8 cellular contexts compared by ENCODE assay signal in genomic region chr2:189783451-189783926, GRCh38. TPM values are rescaled to one million over a fixed set of nuclear protein-coding genes. Genes with fewer than 3 reads are reported as not detected.
A peak's percentile ranks its signal among the peaks of the same experiment; 100 is the strongest.
DNase-seq lines count a peak whose midpoint lies in the region; ATAC-seq, FAIRE-seq and TF ChIP-seq lines count a peak whose summit lies in the region.

No MANE protein-coding gene starts in this region.

- ATAC-seq in GM18498 (IDR thresholded peaks at IDR 0.05; ENCODE audit: unreplicated experiment) (peak; percentile 13), HG03025 (IDR thresholded peaks at IDR 0.05; ENCODE audit: low FRiP score, unreplicated experiment) (peak; percentile 15), HepG2 (peak; percentile 41)

- CTCF ChIA-PET in AG04449 (lab: Yijun Ruan, JAX), result interaction anchor here (0.8 to 1.6 kb wide), 5 partner anchors 15 to 531 kb away, joined by 3 to 8 read pairs (median 3); partner anchors contain the start of gene OSGEPL1
- CTCF ChIA-PET in HepG2 (lab: Yijun Ruan, JAX; ENCODE audit: low intra/inter-chr PET ratio, low total read pairs), result no interaction called here

- peak overlapping the region; percentile 85 for H2AFZ ChIP-seq in HepG2 (ENCODE audit: low read length)

- TF ChIP-seq CTCF in AG04449 (IDR thresholded peaks at IDR 0.05; ENCODE audit: insufficient read depth, low read length, missing control alignments), result no peak
- no peak for TF ChIP-seq CTCF in HepG2 (CRISPR knock-in tag; IDR thresholded peaks at IDR 0.05)

- in situ Hi-C loops in HepG2 (cut with HindIII; ENCODE audit: extremely low pct_ligation_motif_present, low pct_unique_long_range_greater_than_20kb), result no loop called here

- H3K36me3 ChIP-seq in HepG2 (replicated peaks in 1 of 2; ENCODE audit: control insufficient read depth in 1 of 2, insufficient read depth in 2 of 2, low read length in 2 of 2), result peaks cover 7 to 23% of the 10 kb centered on the region in 2 experiments

- no peak for TF ChIP-seq POLR2A in HepG2 (IDR thresholded peaks at IDR 0.05; ENCODE audit: insufficient read depth in 1 of 2, low read depth in 2 of 2, low read length in 2 of 2)

- no TSS peak for BruUV-seq in HepG2 (replicated peaks; lab: Mats Ljungman, UMichigan)

- TF ChIP-seq EP300 in HepG2 (IDR thresholded peaks at IDR 0.05; ENCODE audit: low read depth in 2 of 2, low read length in 2 of 2) (no peak), HepG2 (CRISPR knock-in tag; IDR thresholded peaks at IDR 0.05; ENCODE audit: borderline replicate concordance) (no peak)

- H3K9me3 ChIP-seq in HepG2 (ENCODE audit: low read length), result no peaks in the 10 kb centered on the region

- TF ChIP-seq RAD21 in HepG2 (CRISPR knock-in tag; IDR thresholded peaks at IDR 0.05), result no peak

- peak overlapping the region; percentile 96 for H3K9ac ChIP-seq in HepG2 (ENCODE audit: insufficient read depth, low read depth, low read length)

- DNase-seq in AG04449 (ENCODE audit: low read depth, low spot score) (no peak), NOMO-1 treated with DMSO at 0.1 percent for 48 hours (lab: John Stamatoyannopoulos, UW; ENCODE audit: unreplicated experiment) (peak; percentile 47), caudate nucleus (lab: John Stamatoyannopoulos, UW) (peak in 1 of 61 donors; percentile 17), HepG2 (ENCODE audit: low spot score) (peak; percentile 44), activated gamma-delta T cell (lab: John Stamatoyannopoulos, UW) (no peak)

- peaks cover 65% of the 10 kb centered on the region for H3K79me2 ChIP-seq in HepG2 (ENCODE audit: insufficient read depth, low read length)

- peak overlapping the region; percentile 85 for H3K4me3 ChIP-seq in AG04449 (ENCODE audit: low read depth, low read length)
- peak overlapping the region; percentile 79 to 83 (median 81) for H3K4me3 ChIP-seq in HepG2 (replicated peaks in 1 of 3; ENCODE audit: insufficient read depth in 1 of 3, low read depth in 2 of 3, low read length in 3 of 3)

- no peaks in the 10 kb centered on the region; the same call in 1 of the 2 replicates for H4K20me1 ChIP-seq in HepG2 (ENCODE audit: insufficient read depth, low read length)

- intact Hi-C loops in HepG2 (cut with micrococcal nuclease; ENCODE audit: unreplicated experiment), result loop anchor here (5.0 kb wide), 1 partner anchor 341 kb away; the partner anchor contains the start of gene WDR75

- H3K4me2 ChIP-seq in HepG2 (ENCODE audit: low read depth, low read length), result peak overlapping the region; percentile 84

- POLR2A ChIA-PET in AG04449 (lab: Yijun Ruan, JAX) (interaction anchor here (1.0 to 1.6 kb wide), 3 partner anchors 14 to 21 kb away, joined by 3 to 6 read pairs (median 4); partner anchors contain the start of gene OSGEPL1), HepG2 (lab: Yijun Ruan, JAX) (interaction anchor here (0.9 to 2.8 kb wide), 16 partner anchors 10 to 536 kb away, joined by 3 to 51 read pairs (median 5); partner anchors contain the start of genes ASNSD1, HIBCH, OSGEPL1 and WDR75)

- no peak for FAIRE-seq in HepG2 (lab: Jason Lieb, UNC)

- peaks cover 36% of the 10 kb centered on the region for H3K4me1 ChIP-seq in HepG2 (ENCODE audit: insufficient read depth, low read length)

- 1% methylated on average over 13 of the region's 17 CpGs for WGBS in HepG2 (ENCODE audit: low lambda C conversion rate)

- H3K27ac ChIP-seq in caudate nucleus (ENCODE audit: low read depth, low read length) (peak overlapping the region; percentile 77), HepG2 (ENCODE audit: extremely low read length, insufficient read depth, low read length) (peak overlapping the region; percentile 94), temporal lobe (ENCODE audit: low read depth, low read length) (peak overlapping the region; percentile 87)

- no peaks in the 10 kb centered on the region; a peak in 1 of 5 replicates for H3K27me3 ChIP-seq in HepG2 (ENCODE audit: control insufficient read depth in 1 of 2, insufficient read depth in 2 of 2, low read length in 2 of 2)

TF ChIP-seq in HepG2, 621 proteins besides CTCF, POLR2A, EP300 and RAD21 (continues in another document):
- TF ChIP-seq GATAD1 (CRISPR knock-in tag; IDR thresholded peaks at IDR 0.05) (peak; percentile 45), ZNF121 (CRISPR knock-in tag; IDR thresholded peaks at IDR 0.05) (peak; percentile 22), GFI1 (CRISPR knock-in tag; IDR thresholded peaks at IDR 0.05; ENCODE audit: borderline replicate concordance) (0 out of 2 replicates have a peak, but pooled peaks have one; percentile 64), XRCC5 (optimal IDR thresholded peaks at IDR 0.05; ENCODE audit: low read length) (peak; percentile 16)

RNA-seq across cellular contexts. Expression of gene ORMDL1, which starts 0.7 kb away (rescaled TPM):
- total RNA-seq in HepG2 (2016; rRNA removed; fragmentation: Illumina TruSeq; extraction: Trizol) (29.5 and 67.5 TPM in 2 replicates), temporal lobe (56.5 TPM)
- 40.7 and 41.5 TPM in 2 replicates for total RNA-seq in HepG2 (2016; cell fraction: cytosol; rRNA removed; fragmentation: Illumina TruSeq; extraction: Trizol; ENCODE audit: low read depth)
- 31.6 and 68.1 TPM in 2 replicates for total RNA-seq in HepG2 (2016; cell fraction: insoluble cytoplasmic fraction; rRNA removed; fragmentation: Illumina TruSeq; extraction: Trizol)
- total RNA-seq in HepG2 (2016; cell fraction: membrane; rRNA removed; fragmentation: Illumina TruSeq; extraction: Trizol), result 60.2 and 61.9 TPM in 2 replicates
- 109 and 139 TPM in 2 replicates for total RNA-seq in HepG2 (2016; cell fraction: nucleus; rRNA removed; fragmentation: Illumina TruSeq; extraction: Trizol)
- 160 and 166 TPM in 2 replicates for polyA plus RNA-seq in HepG2 (2011; rRNA removed)
- polyA plus RNA-seq in HepG2 (2011; cell fraction: cytosol; rRNA removed), result 21.7 and 32.9 TPM in 2 replicates
- polyA plus RNA-seq in HepG2 (2011; cell fraction: nucleus; rRNA removed), result 486 and 524 TPM in 2 replicates
- 100.0 and 116 TPM in 2 replicates for polyA plus RNA-seq in HepG2 (2012)
- 60.0 and 71.8 TPM in 2 replicates for polyA plus RNA-seq in HepG2 (2016; cell fraction: cytosol; fragmentation: Illumina TruSeq; extraction: Trizol; ENCODE audit: low read depth)
- polyA plus RNA-seq in HepG2 (2016; cell fraction: insoluble cytoplasmic fraction; fragmentation: Illumina TruSeq; extraction: Trizol; ENCODE audit: low read depth), result 34.8 and 36.0 TPM in 2 replicates
- 64.9 and 65.2 TPM in 2 replicates for polyA plus RNA-seq in HepG2 (2016; cell fraction: membrane; fragmentation: Illumina TruSeq; extraction: Trizol; ENCODE audit: low read depth)
- polyA plus RNA-seq in HepG2 (2016; cell fraction: nucleus; fragmentation: Illumina TruSeq; extraction: Trizol; ENCODE audit: insufficient read depth, low read depth), result 350 and 353 TPM in 2 replicates
- polyA minus RNA-seq in HepG2 (2011; rRNA and poly(A)+ RNA removed; ENCODE audit: low replicate concordance), result 22.0 and 25.4 TPM in 2 replicates
- 12.3 and 13.9 TPM in 2 replicates for polyA minus RNA-seq in HepG2 (2011; cell fraction: cytosol; rRNA and poly(A)+ RNA removed)
- 143 and 163 TPM in 2 replicates for polyA minus RNA-seq in HepG2 (2011; cell fraction: nucleus; rRNA and poly(A)+ RNA removed)

RNA-seq across cellular contexts. Expression of gene PMS1, which starts 0.8 kb away (rescaled TPM):
- 39.0 and 39.9 TPM in 2 replicates for total RNA-seq in HepG2 (2016; rRNA removed; fragmentation: Illumina TruSeq; extraction: Trizol)
- total RNA-seq in HepG2 (2016; cell fraction: cytosol; rRNA removed; fragmentation: Illumina TruSeq; extraction: Trizol; ENCODE audit: low read depth), result 167 and 185 TPM in 2 replicates
- 35.8 and 38.9 TPM in 2 replicates for total RNA-seq in HepG2 (2016; cell fraction: insoluble cytoplasmic fraction; rRNA removed; fragmentation: Illumina TruSeq; extraction: Trizol)
- total RNA-seq in HepG2 (2016; cell fraction: membrane; rRNA removed; fragmentation: Illumina TruSeq; extraction: Trizol), result 49.6 and 57.4 TPM in 2 replicates
- 58.7 and 64.6 TPM in 2 replicates for total RNA-seq in HepG2 (2016; cell fraction: nucleus; rRNA removed; fragmentation: Illumina TruSeq; extraction: Trizol)
- 14.5 and 14.6 TPM in 2 replicates for polyA plus RNA-seq in HepG2 (2011; rRNA removed)
- 4.2 and 5.7 TPM in 2 replicates for polyA plus RNA-seq in HepG2 (2011; cell fraction: cytosol; rRNA removed)
- 19.2 and 22.7 TPM in 2 replicates for polyA plus RNA-seq in HepG2 (2011; cell fraction: nucleus; rRNA removed)
- polyA plus RNA-seq in HepG2 (2012), result 17.7 and 19.4 TPM in 2 replicates
- polyA plus RNA-seq in HepG2 (2016; cell fraction: cytosol; fragmentation: Illumina TruSeq; extraction: Trizol; ENCODE audit: low read depth), result 3.0 and 3.6 TPM in 2 replicates
- 32.8 TPM in 2 replicates for polyA plus RNA-seq in HepG2 (2016; cell fraction: insoluble cytoplasmic fraction; fragmentation: Illumina TruSeq; extraction: Trizol; ENCODE audit: low read depth)
- 5.3 and 6.9 TPM in 2 replicates for polyA plus RNA-seq in HepG2 (2016; cell fraction: membrane; fragmentation: Illumina TruSeq; extraction: Trizol; ENCODE audit: low read depth)
- 83.1 and 93.6 TPM in 2 replicates for polyA plus RNA-seq in HepG2 (2016; cell fraction: nucleus; fragmentation: Illumina TruSeq; extraction: Trizol; ENCODE audit: insufficient read depth, low read depth)
- 6.9 and 18.9 TPM in 2 replicates for polyA minus RNA-seq in HepG2 (2011; rRNA and poly(A)+ RNA removed; ENCODE audit: low replicate concordance)
- 12.6 and 23.0 TPM in 2 replicates for polyA minus RNA-seq in HepG2 (2011; cell fraction: cytosol; rRNA and poly(A)+ RNA removed)
- 73.4 and 77.6 TPM in 2 replicates for polyA minus RNA-seq in HepG2 (2011; cell fraction: nucleus; rRNA and poly(A)+ RNA removed)
- total RNA-seq in temporal lobe, result 42.0 TPM

RNA-seq across cellular contexts. Expression of gene OSGEPL1, which starts 20.9 kb away (rescaled TPM):
- total RNA-seq in HepG2 (2016; rRNA removed; fragmentation: Illumina TruSeq; extraction: Trizol) (10.2 and 11.1 TPM in 2 replicates), temporal lobe (13.3 TPM)
- 2.1 and 3.3 TPM in 2 replicates for total RNA-seq in HepG2 (2016; cell fraction: cytosol; rRNA removed; fragmentation: Illumina TruSeq; extraction: Trizol; ENCODE audit: low read depth)
- total RNA-seq in HepG2 (2016; cell fraction: insoluble cytoplasmic fraction; rRNA removed; fragmentation: Illumina TruSeq; extraction: Trizol), result 9.7 TPM in 2 replicates
- total RNA-seq in HepG2 (2016; cell fraction: membrane; rRNA removed; fragmentation: Illumina TruSeq; extraction: Trizol), result 4.5 and 5.0 TPM in 2 replicates
- total RNA-seq in HepG2 (2016; cell fraction: nucleus; rRNA removed; fragmentation: Illumina TruSeq; extraction: Trizol), result 13.2 and 13.4 TPM in 2 replicates
- polyA plus RNA-seq in HepG2 (2011; rRNA removed), result 9.2 and 10.8 TPM in 2 replicates
- polyA plus RNA-seq in HepG2 (2011; cell fraction: cytosol; rRNA removed), result 3.0 and 4.8 TPM in 2 replicates
- 8.5 and 9.2 TPM in 2 replicates for polyA plus RNA-seq in HepG2 (2011; cell fraction: nucleus; rRNA removed)
- 6.6 and 9.1 TPM in 2 replicates for polyA plus RNA-seq in HepG2 (2012)
- 0.95 and 1.2 TPM in 2 replicates for polyA plus RNA-seq in HepG2 (2016; cell fraction: cytosol; fragmentation: Illumina TruSeq; extraction: Trizol; ENCODE audit: low read depth)
- 6.3 and 7.1 TPM in 2 replicates for polyA plus RNA-seq in HepG2 (2016; cell fraction: insoluble cytoplasmic fraction; fragmentation: Illumina TruSeq; extraction: Trizol; ENCODE audit: low read depth)
- 1.4 and 2.4 TPM in 2 replicates for polyA plus RNA-seq in HepG2 (2016; cell fraction: membrane; fragmentation: Illumina TruSeq; extraction: Trizol; ENCODE audit: low read depth)
- polyA plus RNA-seq in HepG2 (2016; cell fraction: nucleus; fragmentation: Illumina TruSeq; extraction: Trizol; ENCODE audit: insufficient read depth, low read depth), result 10.9 and 12.4 TPM in 2 replicates
- 5.9 and 6.3 TPM in 2 replicates for polyA minus RNA-seq in HepG2 (2011; rRNA and poly(A)+ RNA removed; ENCODE audit: low replicate concordance)
- 3.8 TPM in 2 replicates for polyA minus RNA-seq in HepG2 (2011; cell fraction: cytosol; rRNA and poly(A)+ RNA removed)
- polyA minus RNA-seq in HepG2 (2011; cell fraction: nucleus; rRNA and poly(A)+ RNA removed), result 32.2 and 36.7 TPM in 2 replicates

Comparison
In these comparisons a context has a peak if more than half of its experiments do, and no peak if none do; other contexts are left out.
1. DNase-seq: peak in NOMO-1 treated with DMSO at 0.1 percent for 48 hours (single experiment) and HepG2 (single experiment); none in AG04449 (single experiment) and activated gamma-delta T cell (single experiment).
2. Peak in every context shown above with its lines, with median percentiles within 50 percentile points of each other: ATAC-seq and H3K27ac ChIP-seq.